Comparison of ENCODE assay signal across 7 cellular contexts in genomic region chr20:61981691-61982090, GRCh38.
DNase-seq lines count a peak whose midpoint lies in the region; ATAC-seq, FAIRE-seq and TF ChIP-seq lines count a peak whose summit lies in the region.
"Not testable (repeated sequence)": the region's sequence is repeated elsewhere in the genome, so short reads cannot be mapped to it uniquely, and the experiment has no call there.

No MANE protein-coding gene starts in this region.

- 77% methylated on average over 8 of the region's 11 CpGs for WGBS in K562 (ENCODE audit: insufficient coverage, low coverage, missing lambda C conversion rate)
- 90% methylated on average over 7 of the region's 11 CpGs; no CpG with 5 or more reads in 1 of the 2 experiments for WGBS in H1 (ENCODE audit: extremely low coverage in 1 of 2, insufficient coverage in 1 of 2, insufficient read length in 1 of 2, insufficient replicate concordance in 2 of 2, low coverage in 1 of 2, low lambda C conversion rate in 2 of 2, missing lambda C conversion rate in 1 of 2), 2 experiments
- 62 to 83% (median 80%) methylated on average over 10 to 11 of the region's 11 CpGs for WGBS in spleen, 5 donors

- intact Hi-C loops in CD4-positive, alpha-beta memory T cell (cut with micrococcal nuclease); spleen (cut with DNase I; ENCODE audit: low total_unique reads): not testable (repeated sequence)
- intact Hi-C loops in K562 (cut with micrococcal nuclease) = loop anchor here (10.0 kb wide), 1 partner anchor 323 kb away; the partner anchor contains the start of gene ADRM1

- not testable (repeated sequence) for H4K5ac ChIP-seq in H1 (ENCODE audit: insufficient read length, low read depth, low read length)

- not testable (repeated sequence) for H3K4me1 ChIP-seq in CD4-positive, alpha-beta memory T cell (ENCODE audit: insufficient read depth, low read length); H1 (replicated peaks in 1 of 4; ENCODE audit: control insufficient read depth in 3 of 4, insufficient read depth in 4 of 4, low read length in 3 of 4)
- H3K4me1 ChIP-seq in K562 (replicated peaks in 1 of 2; ENCODE audit: control insufficient read depth in 2 of 2, insufficient read depth in 2 of 2, low read length in 2 of 2) (peaks cover 0 to 14% of the 10 kb centered on the region in 2 experiments; a peak in 1 of 5 replicates), spleen (peaks cover 0 to 15% (median 10%) of the 10 kb centered on the region in 6 donors)

- not testable (repeated sequence) for DNase-seq in CD4-positive, alpha-beta memory T cell; HTR-8/SVneo (ENCODE audit: insufficient read length, low spot score); activated CD8-positive, alpha-beta memory T cell treated with anti-CD3 and anti-CD28 coated beads, Interleukin-2, amount 10 ng/mL, durations not matched to agents 7 days and 5 days; K562 (ENCODE audit: extremely low read depth in 1 of 4, low spot score in 3 of 4); H1 (ENCODE audit: low read depth in 1 of 2, low spot score in 2 of 2); memory B cell (ENCODE audit: low spot score in 2 of 2)
- peak; percentile 25 for DNase-seq in spleen

- H3K23me2 ChIP-seq in H1 (ENCODE audit: low read depth, low read length) = peaks cover 11% of the 10 kb centered on the region; the same call in 1 of the 2 replicates

- H3K4me3 ChIP-seq in CD4-positive, alpha-beta memory T cell (ENCODE audit: low read length in 2 of 2); K562; H1 (ENCODE audit: extremely low read depth in 1 of 4, insufficient read depth in 2 of 4, low read depth in 3 of 4, low read length in 4 of 4); spleen: not testable (repeated sequence)

- in situ Hi-C loops in K562 (cut with MboI) = not testable (repeated sequence)

- not testable (repeated sequence) for H3K4me3 Mint-ChIP-seq in CD4-positive, alpha-beta memory T cell; activated CD8-positive, alpha-beta memory T cell treated with anti-CD3 and anti-CD28 coated beads, Interleukin-2, amount 10 ng/mL, durations not matched to agents 7 days and 5 days; memory B cell

- not testable (repeated sequence) for TF ChIP-seq RAD21 in K562 (CRISPR knock-in tag; conservative IDR thresholded peaks at IDR 0.05 in 1 of 2, IDR thresholded peaks at IDR 0.05 in 1 of 2); H1 (IDR thresholded peaks at IDR 0.05 in 1 of 2, conservative IDR thresholded peaks at IDR 0.05 in 1 of 2; ENCODE audit: low read depth in 2 of 2, low read length in 2 of 2)

- H2BK5ac ChIP-seq in H1 (ENCODE audit: low read depth, low read length) = not testable (repeated sequence)

- H3K18ac ChIP-seq in H1 (ENCODE audit: extremely low read depth, low read length) = not testable (repeated sequence)

- not testable (repeated sequence) for H3K4ac ChIP-seq in H1 (replicated peaks; ENCODE audit: insufficient read length, low read depth, low read length)

- not testable (repeated sequence) for H2AK5ac ChIP-seq in H1 (ENCODE audit: low read depth, low read length)

- not testable (repeated sequence) for H3K79me1 ChIP-seq in H1 (ENCODE audit: low read depth, low read length)

- not testable (repeated sequence) for H3K9me1 ChIP-seq in K562 (ENCODE audit: control insufficient read depth, insufficient read depth, low read length)

- CTCF ChIA-PET in CD4-positive, alpha-beta memory T cell (lab: Charles Lee; ENCODE audit: partially characterized antibody); activated CD8-positive, alpha-beta memory T cell treated with anti-CD3 and anti-CD28 coated beads, Interleukin-2, amount 10 ng/mL, durations not matched to agents 7 days and 5 days (lab: Charles Lee); K562 (lab: Yijun Ruan, JAX; ENCODE audit: low intra/inter-chr PET ratio); H1 (lab: Charles Lee; ENCODE audit: partially characterized antibody): not testable (repeated sequence)

- not testable (repeated sequence) for TF ChIP-seq EP300 in K562 (IDR thresholded peaks at IDR 0.05; ENCODE audit: low read length); H1 (IDR thresholded peaks at IDR 0.05; ENCODE audit: borderline replicate concordance in 1 of 2, low read depth in 2 of 2, low read length in 2 of 2)

- H3K79me2 ChIP-seq in K562 (ENCODE audit: control insufficient read depth, insufficient read depth, low read length); H1 (ENCODE audit: control insufficient read depth in 1 of 2, insufficient read depth in 2 of 2, low read length in 2 of 2): not testable (repeated sequence)

- H3K27ac ChIP-seq in CD4-positive, alpha-beta memory T cell (ENCODE audit: low read depth, low read length); K562 (ENCODE audit: extremely low read depth, low read depth, low read length); H1 (ENCODE audit: low read depth, low read length); spleen: not testable (repeated sequence)

- H3K36me3 Mint-ChIP-seq in CD4-positive, alpha-beta memory T cell = peaks cover 21 to 40% of the 10 kb centered on the region in 2 donors
- H3K36me3 Mint-ChIP-seq in activated CD8-positive, alpha-beta memory T cell treated with anti-CD3 and anti-CD28 coated beads, Interleukin-2, amount 10 ng/mL, durations not matched to agents 7 days and 5 days = peaks cover 58% of the 10 kb centered on the region
- peaks cover 23% of the 10 kb centered on the region for H3K36me3 Mint-ChIP-seq in memory B cell

- peaks cover 8 to 38% (median 19%) of the 10 kb centered on the region in 4 donors for H3K4me1 Mint-ChIP-seq in CD4-positive, alpha-beta memory T cell
- H3K4me1 Mint-ChIP-seq in activated CD8-positive, alpha-beta memory T cell treated with anti-CD3 and anti-CD28 coated beads, Interleukin-2, amount 10 ng/mL, durations not matched to agents 7 days and 5 days = not testable (repeated sequence)
- peaks cover 17% of the 10 kb centered on the region for H3K4me1 Mint-ChIP-seq in memory B cell

- not testable (repeated sequence) for H3K9ac ChIP-seq in K562 (ENCODE audit: insufficient read depth in 1 of 2, low read depth in 2 of 2, low read length in 2 of 2); H1 (replicated peaks in 1 of 4; ENCODE audit: extremely low read depth in 1 of 4, low read depth in 3 of 4, low read length in 3 of 4)

- H3K9me3 Mint-ChIP-seq in CD4-positive, alpha-beta memory T cell = peaks cover 0 to 20% (median 10%) of the 10 kb centered on the region in 8 donors
- peaks cover 16% of the 10 kb centered on the region for H3K9me3 Mint-ChIP-seq in activated CD8-positive, alpha-beta memory T cell treated with anti-CD3 and anti-CD28 coated beads, Interleukin-2, amount 10 ng/mL, durations not matched to agents 7 days and 5 days (ENCODE audit: low read depth)
- not testable (repeated sequence) for H3K9me3 Mint-ChIP-seq in memory B cell

- not testable (repeated sequence) for ATAC-seq in activated CD8-positive, alpha-beta memory T cell treated with anti-CD3 and anti-CD28 coated beads, Interleukin-2, amount 10 ng/mL, durations not matched to agents 7 days and 5 days; K562; memory B cell (ENCODE audit: low read depth)

- H4K8ac ChIP-seq in H1 (ENCODE audit: extremely low read depth, insufficient read depth, low read length) = not testable (repeated sequence)

- not testable (repeated sequence) for H3K4me2 ChIP-seq in K562 (ENCODE audit: insufficient read depth, low read length); H1 (ENCODE audit: insufficient read depth in 1 of 2, low read depth in 2 of 2, low read length in 2 of 2)

- not testable (repeated sequence) for H4K20me1 ChIP-seq in K562 (replicated peaks; ENCODE audit: control insufficient read depth, insufficient read depth, low read length)
- peaks cover 6 to 12% of the 10 kb centered on the region in 2 experiments for H4K20me1 ChIP-seq in H1 (replicated peaks in 1 of 2; ENCODE audit: control insufficient read depth in 1 of 2, insufficient read depth in 2 of 2, low read length in 2 of 2)

- not testable (repeated sequence) for H3K27me3 Mint-ChIP-seq in CD4-positive, alpha-beta memory T cell; activated CD8-positive, alpha-beta memory T cell treated with anti-CD3 and anti-CD28 coated beads, Interleukin-2, amount 10 ng/mL, durations not matched to agents 7 days and 5 days; memory B cell

- TF ChIP-seq CTCF in K562 (IDR thresholded peaks at IDR 0.05 in 2 of 3, conservative IDR thresholded peaks at IDR 0.05 in 1 of 3; ENCODE audit: insufficient read depth in 2 of 3, low read depth in 1 of 3, low read length in 3 of 3); H1 (IDR thresholded peaks at IDR 0.05; ENCODE audit: control extremely low read depth in 1 of 3, insufficient read depth in 1 of 3, low read depth in 1 of 3, low read length in 3 of 3); spleen (IDR thresholded peaks at IDR 0.05 in 8 of 11, conservative IDR thresholded peaks at IDR 0.05 in 3 of 11): not testable (repeated sequence)

- not testable (repeated sequence) for H3K27me3 ChIP-seq in CD4-positive, alpha-beta memory T cell (ENCODE audit: insufficient read depth, low read length); K562 (ENCODE audit: control insufficient read depth in 2 of 2, insufficient read depth in 2 of 2, low read length in 2 of 2); H1 (replicated peaks in 1 of 4; ENCODE audit: control insufficient read depth in 3 of 4, extremely low read depth in 1 of 4, insufficient read depth in 3 of 4, low read length in 3 of 4); spleen (replicated peaks in 1 of 7)

- peak; percentile 97 for FAIRE-seq in HTR-8/SVneo (lab: Jason Lieb, UNC)
- peak; percentile 70 for FAIRE-seq in K562 (lab: Jason Lieb, UNC)
- FAIRE-seq in H1 (lab: Jason Lieb, UNC) = peak; percentile 45

- not testable (repeated sequence) for TF ChIP-seq POLR2A in K562 (conservative IDR thresholded peaks at IDR 0.05); H1 (IDR thresholded peaks at IDR 0.05; ENCODE audit: control extremely low read depth in 1 of 2, low read depth in 2 of 2, low read length in 2 of 2); spleen (IDR thresholded peaks at IDR 0.05)

- peak overlapping the region in 4 of 7 donors; percentile 75 to 89 (median 83) for H3K27ac Mint-ChIP-seq in CD4-positive, alpha-beta memory T cell
- peak overlapping the region; percentile 72 for H3K27ac Mint-ChIP-seq in activated CD8-positive, alpha-beta memory T cell treated with anti-CD3 and anti-CD28 coated beads, Interleukin-2, amount 10 ng/mL, durations not matched to agents 7 days and 5 days
- peak overlapping the region; percentile 69 for H3K27ac Mint-ChIP-seq in memory B cell

- H2BK20ac ChIP-seq in H1 (ENCODE audit: low read length) = not testable (repeated sequence)

- not testable (repeated sequence) for H2BK15ac ChIP-seq in H1 (ENCODE audit: low read length)

- H2BK12ac ChIP-seq in H1 (ENCODE audit: low read depth, low read length) = not testable (repeated sequence)

- not testable (repeated sequence) for H2BK120ac ChIP-seq in H1 (replicated peaks; ENCODE audit: low read depth, low read length)

- POLR2A ChIA-PET in CD4-positive, alpha-beta memory T cell (lab: Charles Lee; ENCODE audit: partially characterized antibody); K562 (lab: Yijun Ruan, JAX); H1 (lab: Charles Lee; ENCODE audit: partially characterized antibody): not testable (repeated sequence)

- H3K14ac ChIP-seq in H1 (ENCODE audit: insufficient read length) = not testable (repeated sequence)

- H2AFZ ChIP-seq in K562 (ENCODE audit: low read depth, low read length); H1 (ENCODE audit: low read length): not testable (repeated sequence)

- H3K23ac ChIP-seq in H1 (ENCODE audit: insufficient read length) = not testable (repeated sequence)

- not testable (repeated sequence) for H3K36me3 ChIP-seq in CD4-positive, alpha-beta memory T cell (ENCODE audit: insufficient read depth, low read length); H1 (ENCODE audit: control insufficient read depth in 2 of 4, insufficient read depth in 4 of 4, low read length in 3 of 4)
- peaks cover 22% of the 10 kb centered on the region; the same call in 2 of the 3 replicates for H3K36me3 ChIP-seq in K562 (ENCODE audit: control insufficient read depth, insufficient read depth, low read length)
- peaks cover 0 to 71% (median 11%) of the 10 kb centered on the region in 6 donors for H3K36me3 ChIP-seq in spleen

- BruUV-seq in K562 (replicated peaks; lab: Mats Ljungman, UMichigan) = not testable (repeated sequence)

- not testable (repeated sequence) for H4K91ac ChIP-seq in H1 (replicated peaks; ENCODE audit: insufficient read length, low read length)

- H3K56ac ChIP-seq in H1 (replicated peaks; ENCODE audit: insufficient read length, low read depth, low read length) = peak overlapping the region; percentile 69

- not testable (repeated sequence) for H3K9me3 ChIP-seq in CD4-positive, alpha-beta memory T cell (ENCODE audit: control insufficient read depth in 1 of 2, low read length in 2 of 2); K562 (replicated peaks; ENCODE audit: control insufficient read depth, insufficient read depth, low read depth, low read length); H1 (ENCODE audit: insufficient read depth in 2 of 2, low read depth in 1 of 2, low read length in 1 of 2); spleen
